25 cellular contexts compared by ENCODE assay signal in the genomic region with DNA sequence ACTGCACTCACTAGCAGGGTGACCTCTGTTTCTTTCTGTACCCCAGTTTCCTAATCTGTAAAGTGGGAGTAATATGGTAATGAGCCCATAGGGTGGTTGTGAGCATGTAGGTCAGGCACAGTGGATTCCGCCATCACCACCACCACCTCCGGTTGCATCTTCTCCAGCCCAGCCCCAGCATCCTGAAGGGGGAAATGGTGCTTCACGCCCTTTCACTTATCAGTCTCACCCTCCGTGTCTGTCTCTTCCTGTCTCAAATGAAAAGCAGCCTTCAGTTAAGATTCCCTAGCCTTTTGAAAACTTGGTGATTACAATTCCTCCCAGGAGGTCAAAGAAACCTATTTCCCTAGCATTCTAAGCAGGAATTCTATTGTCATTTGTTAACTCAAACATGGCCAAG. TPM values are rescaled to one million over a fixed set of nuclear protein-coding genes. Genes with fewer than 3 reads are reported as not detected.
DNase-seq lines count a peak whose midpoint lies in the region; ATAC-seq, FAIRE-seq and TF ChIP-seq lines count a peak whose summit lies in the region.
"Had no signal": no experiment of that assay in that cellular context is flagged by ENCODE, and none has a peak within 500 bp of the region (broad histone marks: within the 10 kb centered on the region; RNA-seq: fewer than 3 reads in every experiment).

No MANE protein-coding gene starts in this region.

- dilution Hi-C loops in endothelial cell of umbilical vein (cut with MboI; ENCODE audit: extremely low pct_ligation_motif_present, low sequenced_read_pairs), result no loop called here

- peak; percentile 72 for FAIRE-seq in endothelial cell of umbilical vein (lab: Jason Lieb, UNC)
- FAIRE-seq: frontal cortex, GM12891, small intestine, urothelium cell line had no signal

- H3K9me3 ChIP-seq in endothelial cell of umbilical vein (replicated peaks; ENCODE audit: control insufficient read depth, insufficient read depth, low read length), result no peaks in the 10 kb centered on the region
- H3K9me3 ChIP-seq: BLaER1, esophagus squamous epithelium had no signal

- H3K4me3 ChIP-seq in endothelial cell of umbilical vein (replicated peaks in 1 of 3; ENCODE audit: insufficient read depth in 1 of 3, low read depth in 1 of 3, low read length in 3 of 3), result no peak overlapping the region
- H3K4me3 ChIP-seq: BLaER1, esophagus squamous epithelium had no signal

- H4K20me1 ChIP-seq in endothelial cell of umbilical vein (replicated peaks; ENCODE audit: control insufficient read depth, extremely low read depth, insufficient read depth, low read length), result no peaks in the 10 kb centered on the region
- H4K20me1 ChIP-seq: BLaER1 had no signal

- peak; percentile 68 for ATAC-seq in activated naive CD8-positive, alpha-beta T cell treated with anti-CD3 and anti-CD28 coated beads, Interleukin-2, amount 10 ng/mL, durations not matched to agents 7 days and 5 days (ENCODE audit: low read depth)
- ATAC-seq in WTC11 (no peak), HG03521 (IDR thresholded peaks at IDR 0.05; ENCODE audit: unreplicated experiment) (no peak)
- ATAC-seq: activated T-cell treated with anti-CD3 and anti-CD28 coated beads, Interleukin-2, amount 50 U/mL, for 72 hours; HCT116 had no signal

- H3K36me3 Mint-ChIP-seq in activated naive CD8-positive, alpha-beta T cell treated with anti-CD3 and anti-CD28 coated beads, Interleukin-2, amount 10 ng/mL, durations not matched to agents 7 days and 5 days, result no peaks in the 10 kb centered on the region
- no peaks in the 10 kb centered on the region for H3K36me3 Mint-ChIP-seq in activated naive CD8-positive, alpha-beta T cell treated with anti-CD3 and anti-CD28 coated beads for 36 hours
- H3K36me3 Mint-ChIP-seq in WTC11, result no peaks in the 10 kb centered on the region
- H3K36me3 Mint-ChIP-seq: memory B cell, naive B cell had no signal

- peak overlapping the region; percentile 70 for H3K27ac Mint-ChIP-seq in activated naive CD8-positive, alpha-beta T cell treated with anti-CD3 and anti-CD28 coated beads, Interleukin-2, amount 10 ng/mL, durations not matched to agents 7 days and 5 days
- no peak overlapping the region for H3K27ac Mint-ChIP-seq in activated naive CD8-positive, alpha-beta T cell treated with anti-CD3 and anti-CD28 coated beads for 36 hours
- H3K27ac Mint-ChIP-seq in WTC11, result peak overlapping the region; percentile 32; the same call in 1 of the 2 replicates
- H3K27ac Mint-ChIP-seq: activated B cell treated with CpG ODN at 0.5 μM for 24 hours; activated T-cell treated with anti-CD3 and anti-CD28 coated beads, Interleukin-2, amount 50 U/mL, for 72 hours; memory B cell had no signal

- H3K4me3 Mint-ChIP-seq in activated naive CD8-positive, alpha-beta T cell treated with anti-CD3 and anti-CD28 coated beads, Interleukin-2, amount 10 ng/mL, durations not matched to agents 7 days and 5 days, result peak overlapping the region; percentile 28
- no peak overlapping the region for H3K4me3 Mint-ChIP-seq in activated naive CD8-positive, alpha-beta T cell treated with anti-CD3 and anti-CD28 coated beads for 36 hours
- H3K4me3 Mint-ChIP-seq in WTC11, result no peak overlapping the region
- H3K4me3 Mint-ChIP-seq: activated B cell treated with CpG ODN at 0.5 μM for 24 hours; activated T-cell treated with anti-CD3 and anti-CD28 coated beads, Interleukin-2, amount 50 U/mL, for 72 hours; memory B cell; naive B cell had no signal

- H3K4me1 Mint-ChIP-seq in activated naive CD8-positive, alpha-beta T cell treated with anti-CD3 and anti-CD28 coated beads, Interleukin-2, amount 10 ng/mL, durations not matched to agents 7 days and 5 days, result peaks cover 28% of the 10 kb centered on the region
- H3K4me1 Mint-ChIP-seq in activated naive CD8-positive, alpha-beta T cell treated with anti-CD3 and anti-CD28 coated beads for 36 hours, result peaks cover 8% of the 10 kb centered on the region
- H3K4me1 Mint-ChIP-seq in WTC11, result peaks cover 56% of the 10 kb centered on the region

- peaks cover 77% of the 10 kb centered on the region for H3K4me1 ChIP-seq in endothelial cell of umbilical vein (ENCODE audit: control insufficient read depth, extremely low read depth, insufficient read depth, low read length)
- H3K4me1 ChIP-seq: BLaER1, esophagus squamous epithelium had no signal

- H3K9me1 ChIP-seq in endothelial cell of umbilical vein (replicated peaks; ENCODE audit: control insufficient read depth, extremely low read depth, insufficient read depth, low read length), result no peaks in the 10 kb centered on the region

- intact Hi-C loops in endothelial cell of umbilical vein (cut with micrococcal nuclease), result no loop called here

- H3K9me3 Mint-ChIP-seq in activated naive CD8-positive, alpha-beta T cell treated with anti-CD3 and anti-CD28 coated beads, Interleukin-2, amount 10 ng/mL, durations not matched to agents 7 days and 5 days, result no peaks in the 10 kb centered on the region
- no peaks in the 10 kb centered on the region for H3K9me3 Mint-ChIP-seq in activated naive CD8-positive, alpha-beta T cell treated with anti-CD3 and anti-CD28 coated beads for 36 hours
- H3K9me3 Mint-ChIP-seq in WTC11, result no peaks in the 10 kb centered on the region
- H3K9me3 Mint-ChIP-seq: activated B cell treated with CpG ODN at 0.5 μM for 24 hours, memory B cell had no signal

- DNase-seq in activated naive CD8-positive, alpha-beta T cell treated with anti-CD3 and anti-CD28 coated beads, Interleukin-2, amount 10 ng/mL, durations not matched to agents 7 days and 5 days, result no peak
- DNase-seq in activated naive CD8-positive, alpha-beta T cell treated with anti-CD3 and anti-CD28 coated beads for 36 hours, result no peak
- DNase-seq in WTC11 (ENCODE audit: low spot score), result no peak
- peak; percentile 13 for DNase-seq in endothelial cell of umbilical vein (ENCODE audit: low read depth, low spot score)
- no peak for DNase-seq in NCI-H2029 treated with DMSO at 0.1 percent for 48 hours (lab: John Stamatoyannopoulos, UW)
- DNase-seq in GM20000 (ENCODE audit: low spot score), result no peak
- DNase-seq: activated B cell treated with CpG ODN at 0.5 μM for 24 hours; activated T-cell treated with anti-CD3 and anti-CD28 coated beads, Interleukin-2, amount 50 U/mL, for 72 hours; effector CD8-positive, alpha-beta T cell; esophagus squamous epithelium; naive B cell; NCI-H187 treated with DMSO at 0.1 percent for 48 hours; NCI-H226; RPMI8226; small intestine; stimulated activated CD4-positive, alpha-beta T cell treated with anti-CD3 and anti-CD28 coated beads, Interleukin-1b, Interleukin-23, amount 100 ng/mL, for 48 hours had no signal

- no peaks in the 10 kb centered on the region for H3K27me3 Mint-ChIP-seq in activated naive CD8-positive, alpha-beta T cell treated with anti-CD3 and anti-CD28 coated beads, Interleukin-2, amount 10 ng/mL, durations not matched to agents 7 days and 5 days
- no peaks in the 10 kb centered on the region for H3K27me3 Mint-ChIP-seq in activated naive CD8-positive, alpha-beta T cell treated with anti-CD3 and anti-CD28 coated beads for 36 hours
- no peaks in the 10 kb centered on the region; the same call in none of the 2 replicates for H3K27me3 Mint-ChIP-seq in WTC11 (ENCODE audit: low read depth)
- H3K27me3 Mint-ChIP-seq: activated B cell treated with CpG ODN at 0.5 μM for 24 hours had no signal

- H3K9ac ChIP-seq in endothelial cell of umbilical vein (replicated peaks; ENCODE audit: extremely low read depth, insufficient read depth, low read length), result no peak overlapping the region
- H3K9ac ChIP-seq: BLaER1 had no signal

- peak overlapping the region; percentile 23 for H3K4me2 ChIP-seq in endothelial cell of umbilical vein (ENCODE audit: insufficient read depth, low read length)
- H3K4me2 ChIP-seq: BLaER1 had no signal

- POLR2A ChIA-PET in activated naive CD8-positive, alpha-beta T cell treated with anti-CD3 and anti-CD28 coated beads, Interleukin-2, amount 10 ng/mL, durations not matched to agents 7 days and 5 days (lab: Charles Lee), result no interaction called here
- POLR2A ChIA-PET in WTC11 (lab: Charles Lee) (no interaction called here), endothelial cell of umbilical vein (lab: Charles Lee) (no interaction called here)

- peak overlapping the region; percentile 38 for H3K27ac ChIP-seq in endothelial cell of umbilical vein (ENCODE audit: insufficient read depth, low read depth, low read length)
- H3K27ac ChIP-seq: BLaER1, esophagus squamous epithelium had no signal

- no peaks in the 10 kb centered on the region for H3K27me3 ChIP-seq in endothelial cell of umbilical vein (ENCODE audit: control insufficient read depth in 2 of 2, insufficient read depth in 2 of 2, low read length in 2 of 2)

- BruUV-seq in endothelial cell of umbilical vein (replicated peaks; lab: Mats Ljungman, UMichigan), result no TSS peak

- TF ChIP-seq CTCF in WTC11 (IDR thresholded peaks at IDR 0.05), result no peak
- no peak for TF ChIP-seq CTCF in endothelial cell of umbilical vein (IDR thresholded peaks at IDR 0.05; ENCODE audit: extremely low read depth in 1 of 2, insufficient read depth in 1 of 2, low read depth in 1 of 2, low read length in 2 of 2)
- no peak for TF ChIP-seq CTCF in GM20000 (IDR thresholded peaks at IDR 0.05; ENCODE audit: extremely low read depth, missing control alignments)

- no peaks in the 10 kb centered on the region for H3K36me3 ChIP-seq in endothelial cell of umbilical vein (ENCODE audit: control insufficient read depth in 2 of 2, extremely low read depth in 1 of 2, insufficient read depth in 2 of 2, low read length in 2 of 2)
- H3K36me3 ChIP-seq: BLaER1, esophagus squamous epithelium had no signal

- H3K79me2 ChIP-seq in endothelial cell of umbilical vein (ENCODE audit: control insufficient read depth, insufficient read depth, low read length), result no peaks in the 10 kb centered on the region

- no peak for TF ChIP-seq POLR2A in endothelial cell of umbilical vein (IDR thresholded peaks at IDR 0.05; ENCODE audit: low read depth, low read length)

- CTCF ChIA-PET in WTC11 (lab: Charles Lee) (no interaction called here), endothelial cell of umbilical vein (lab: Charles Lee) (interaction anchor here (6.7 kb wide), 1 partner anchor 84 kb away, joined by 142 read pairs; no protein-coding TSS in a partner anchor)

- no peak overlapping the region for H2AFZ ChIP-seq in endothelial cell of umbilical vein (ENCODE audit: low read depth, low read length)

RNA-seq across cellular contexts. Expression of a gene that starts 16.9 kb away (rescaled TPM):
- total RNA-seq in activated naive CD8-positive, alpha-beta T cell treated with anti-CD3 and anti-CD28 coated beads, Interleukin-2, amount 10 ng/mL, durations not matched to agents 7 days and 5 days, result under 1 TPM; 0.65 to 0.67 TPM
- total RNA-seq in activated naive CD8-positive, alpha-beta T cell treated with anti-CD3 and anti-CD28 coated beads for 36 hours, result under 1 TPM; 0.12 to 0.32 TPM
- total RNA-seq in WTC11 (2021) (0.05 to 0.11 TPM (median 0.07 TPM) in 3 replicates), endothelial cell of umbilical vein (not detected in 2 replicates)
- polyA plus RNA-seq in endothelial cell of umbilical vein, result 0.03 and 0.04 TPM in 2 replicates
- polyA plus RNA-seq in endothelial cell of umbilical vein (2011; cell fraction: cytosol; rRNA removed), result 0.01 and 0.04 TPM in 2 replicates
- 0.07 TPM in 1 of 2 replicates, not detected in the other for polyA plus RNA-seq in endothelial cell of umbilical vein (2011; cell fraction: nucleus; rRNA removed)
- polyA plus RNA-seq in endothelial cell of umbilical vein (2012), result not detected in 2 replicates
- not detected in 2 replicates for polyA minus RNA-seq in endothelial cell of umbilical vein
- polyA minus RNA-seq in endothelial cell of umbilical vein (2011; cell fraction: cytosol; rRNA and poly(A)+ RNA removed), result not detected
- not detected in 2 replicates for polyA minus RNA-seq in endothelial cell of umbilical vein (2011; cell fraction: nucleus; rRNA and poly(A)+ RNA removed)
- total RNA-seq: LHCN-M2, SK-MEL-5 had no signal

RNA-seq across cellular contexts. Expression of a gene that starts 57.9 kb away (rescaled TPM):
- 100 to 1,000 TPM; 239 to 241 TPM for total RNA-seq in activated naive CD8-positive, alpha-beta T cell treated with anti-CD3 and anti-CD28 coated beads, Interleukin-2, amount 10 ng/mL, durations not matched to agents 7 days and 5 days
- 100 to 1,000 TPM; 121 to 123 TPM for total RNA-seq in activated naive CD8-positive, alpha-beta T cell treated with anti-CD3 and anti-CD28 coated beads for 36 hours
- 0.22 to 0.57 TPM (median 0.25 TPM) in 3 replicates for total RNA-seq in WTC11 (2021)
- not detected in 2 replicates for total RNA-seq in endothelial cell of umbilical vein
- polyA plus RNA-seq in endothelial cell of umbilical vein, result not detected in 2 replicates
- polyA plus RNA-seq in endothelial cell of umbilical vein (2011; cell fraction: cytosol; rRNA removed), result not detected in 2 replicates
- not detected in 2 replicates for polyA plus RNA-seq in endothelial cell of umbilical vein (2011; cell fraction: nucleus; rRNA removed)
- not detected in 2 replicates for polyA plus RNA-seq in endothelial cell of umbilical vein (2012)
- not detected in 2 replicates for polyA minus RNA-seq in endothelial cell of umbilical vein
- polyA minus RNA-seq in endothelial cell of umbilical vein (2011; cell fraction: cytosol; rRNA and poly(A)+ RNA removed), result not detected
- polyA minus RNA-seq in endothelial cell of umbilical vein (2011; cell fraction: nucleus; rRNA and poly(A)+ RNA removed), result not detected in 2 replicates
- total RNA-seq: LHCN-M2, SK-MEL-5 had no signal

Comparison
In these comparisons a context has a peak if more than half of its experiments do, and no peak if none do; other contexts are left out.
1. RNA of a gene that starts 57.9 kb away (total RNA-seq): 239 to 241 TPM in activated naive CD8-positive, alpha-beta T cell treated with anti-CD3 and anti-CD28 coated beads, Interleukin-2, amount 10 ng/mL, durations not matched to agents 7 days and 5 days and 121 to 123 TPM in activated naive CD8-positive, alpha-beta T cell treated with anti-CD3 and anti-CD28 coated beads for 36 hours; 0.22 to 0.57 TPM in WTC11 and not detected in endothelial cell of umbilical vein; every median in the first group is over 10 times any median in the second.